Comparison of ENCODE assay signal across 8 cellular contexts in the genomic region with DNA sequence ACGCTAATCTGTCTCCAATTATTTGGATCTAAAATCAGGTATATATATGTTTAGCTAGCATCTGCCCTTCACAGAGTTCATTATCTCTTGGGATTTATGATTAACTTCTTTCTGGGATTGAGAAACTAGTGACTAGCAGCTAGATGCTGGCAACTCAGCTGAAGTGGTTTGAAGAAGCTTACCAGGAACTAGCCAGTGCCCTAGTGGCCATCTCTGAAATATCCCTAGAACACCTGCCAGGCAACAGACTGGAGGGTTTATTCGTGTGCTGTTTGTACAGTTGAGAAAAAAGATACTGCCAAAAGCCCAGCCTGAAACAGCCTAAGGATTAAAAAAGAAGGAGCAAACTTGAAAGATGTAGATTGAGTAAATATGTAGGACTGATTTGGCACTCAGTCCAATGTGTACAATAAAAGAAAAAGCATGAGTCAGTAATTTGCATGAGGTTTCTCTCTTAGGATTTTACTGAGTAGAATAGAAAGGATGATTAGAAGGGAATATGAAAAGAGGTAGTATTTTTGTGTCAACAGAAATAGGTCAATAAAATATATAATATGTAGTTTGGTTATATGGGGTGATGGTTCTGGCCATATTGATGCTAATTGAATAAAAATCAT.
A peak's percentile ranks its signal among the peaks of the same experiment; 100 is the strongest.
DNase-seq lines count a peak whose midpoint lies in the region; ATAC-seq, FAIRE-seq and TF ChIP-seq lines count a peak whose summit lies in the region.

No MANE protein-coding gene starts in this region.

- CTCF ChIA-PET in mammary epithelial cell (lab: Charles Lee; ENCODE audit: low non-redundant PET), result interaction anchor here (0.5 kb wide), 1 partner anchor 19 kb away, joined by 3 read pairs; no protein-coding TSS in a partner anchor

- no peaks in the 10 kb centered on the region for H3K27me3 ChIP-seq in mammary epithelial cell (ENCODE audit: insufficient read depth, low read length)
- H3K27me3 ChIP-seq in small intestine (ENCODE audit: control insufficient read depth in 2 of 2, insufficient read depth in 2 of 2, low read length in 2 of 2), result no peaks in the 10 kb centered on the region

- H3K4me1 ChIP-seq in mammary epithelial cell (ENCODE audit: insufficient read depth, low read length), result no peaks in the 10 kb centered on the region
- peaks cover 0 to 2% of the 10 kb centered on the region in 2 donors for H3K4me1 ChIP-seq in small intestine (ENCODE audit: control insufficient read depth in 2 of 2, insufficient read depth in 1 of 2, low read depth in 1 of 2, low read length in 1 of 2)

- no peaks in the 10 kb centered on the region for H3K79me2 ChIP-seq in mammary epithelial cell (ENCODE audit: insufficient read depth, low read length)

- dilution Hi-C loops in mammary epithelial cell (cut with HindIII; ENCODE audit: low sequenced_read_pairs), result no loop called here

- ATAC-seq in GM19468 (IDR thresholded peaks at IDR 0.05; ENCODE audit: extremely low read depth, unreplicated experiment) (peak; percentile 67), HG03565 (IDR thresholded peaks at IDR 0.05; ENCODE audit: unreplicated experiment) (peak; percentile 80), HG03095 (IDR thresholded peaks at IDR 0.05; ENCODE audit: unreplicated experiment) (no peak)
- ATAC-seq in stimulated activated naive CD8-positive, alpha-beta T cell treated with anti-CD3 and anti-CD28 coated beads, Interleukin-15, amount 100 ng/mL, for 72 hours, result no peak

- H3K4me3 ChIP-seq in mammary epithelial cell (replicated peaks in 1 of 3; ENCODE audit: insufficient read depth in 1 of 3, low read depth in 2 of 3, low read length in 3 of 3) (no peak overlapping the region), small intestine (ENCODE audit: low read depth in 1 of 2, low read length in 2 of 2) (no peak overlapping the region)

- in situ Hi-C loops in mammary epithelial cell (cut with MboI; ENCODE audit: low sequenced_read_pairs in 2 of 2), result no loop called here

- no peak overlapping the region for H3K9ac ChIP-seq in mammary epithelial cell (ENCODE audit: insufficient read depth, low read length)

- TF ChIP-seq CTCF in mammary epithelial cell (conservative IDR thresholded peaks at IDR 0.05 in 1 of 2, IDR thresholded peaks at IDR 0.05 in 1 of 2; ENCODE audit: extremely low read depth in 1 of 2, insufficient read depth in 1 of 2, low read depth in 1 of 2, low read length in 2 of 2), result peak; percentile 33 to 56

- H3K27ac Mint-ChIP-seq in stimulated activated naive CD8-positive, alpha-beta T cell treated with anti-CD3 and anti-CD28 coated beads, Interleukin-15, amount 100 ng/mL, for 72 hours, result no peak overlapping the region

- H3K9me3 Mint-ChIP-seq in stimulated activated naive CD8-positive, alpha-beta T cell treated with anti-CD3 and anti-CD28 coated beads, Interleukin-15, amount 100 ng/mL, for 72 hours, result peaks cover 9 to 10% of the 10 kb centered on the region in 2 donors

- WGBS in mammary epithelial cell (ENCODE audit: low coverage, missing lambda C conversion rate), result 97% methylated on average over 2 of the region's 2 CpGs
- WGBS in small intestine, 3 donors, result 24 to 49% (median 34%) methylated on average over 2 of the region's 2 CpGs

- H3K9me3 ChIP-seq in mammary epithelial cell (replicated peaks; ENCODE audit: insufficient read depth, low read length), result no peaks in the 10 kb centered on the region
- no peaks in the 10 kb centered on the region for H3K9me3 ChIP-seq in small intestine (ENCODE audit: control insufficient read depth, low read depth)

- intact Hi-C loops in mammary epithelial cell (cut with micrococcal nuclease), result no loop called here

- DNase-seq in D341Med (ENCODE audit: low spot score), result peak; percentile 33
- peak; percentile 6 for DNase-seq in mammary epithelial cell
- DNase-seq in small intestine, result peak; percentile 44
- no peak for DNase-seq in stimulated activated naive CD8-positive, alpha-beta T cell treated with anti-CD3 and anti-CD28 coated beads, Interleukin-15, amount 100 ng/mL, for 72 hours
- DNase-seq in stimulated activated CD4-positive, alpha-beta T cell treated with anti-CD3 and anti-CD28 coated beads, Interleukin-4, amount 100 ng/mL, for 24 hours, result no peak

- no peaks in the 10 kb centered on the region for H4K20me1 ChIP-seq in mammary epithelial cell (ENCODE audit: insufficient read depth, low read length)

- H3K4me3 Mint-ChIP-seq in stimulated activated naive CD8-positive, alpha-beta T cell treated with anti-CD3 and anti-CD28 coated beads, Interleukin-15, amount 100 ng/mL, for 72 hours, result no peak overlapping the region

- H3K36me3 ChIP-seq in mammary epithelial cell (ENCODE audit: insufficient read depth, low read length), result no peaks in the 10 kb centered on the region
- H3K36me3 ChIP-seq in small intestine (ENCODE audit: control insufficient read depth in 2 of 2, insufficient read depth in 2 of 2, low read length in 2 of 2), result no peaks in the 10 kb centered on the region

- H3K27me3 Mint-ChIP-seq in stimulated activated naive CD8-positive, alpha-beta T cell treated with anti-CD3 and anti-CD28 coated beads, Interleukin-15, amount 100 ng/mL, for 72 hours, result no peaks in the 10 kb centered on the region

- H3K27ac ChIP-seq in mammary epithelial cell (ENCODE audit: insufficient read depth, low read depth, low read length) (no peak overlapping the region), small intestine (ENCODE audit: low read depth in 1 of 2, low read length in 1 of 2) (no peak overlapping the region)

- no peaks in the 10 kb centered on the region for H3K4me1 Mint-ChIP-seq in stimulated activated naive CD8-positive, alpha-beta T cell treated with anti-CD3 and anti-CD28 coated beads, Interleukin-15, amount 100 ng/mL, for 72 hours

- H3K4me2 ChIP-seq in mammary epithelial cell (ENCODE audit: insufficient read depth, low read depth, low read length), result no peak overlapping the region

- no peak for FAIRE-seq in small intestine (lab: Jason Lieb, UNC)

- no TSS peak for BruUV-seq in mammary epithelial cell (replicated peaks; lab: Mats Ljungman, UMichigan)

- no peak overlapping the region for H2AFZ ChIP-seq in mammary epithelial cell (ENCODE audit: low read depth, low read length)

Comparison
In these comparisons a context has a peak if more than half of its experiments do, and no peak if none do; other contexts are left out.
1. DNase-seq: peak in D341Med (single experiment), mammary epithelial cell (single experiment) and small intestine (single experiment); none in stimulated activated naive CD8-positive, alpha-beta T cell treated with anti-CD3 and anti-CD28 coated beads, Interleukin-15, amount 100 ng/mL, for 72 hours (0 of 2) and stimulated activated CD4-positive, alpha-beta T cell treated with anti-CD3 and anti-CD28 coated beads, Interleukin-4, amount 100 ng/mL, for 24 hours (single experiment).
2. ATAC-seq: peak in GM19468 (single experiment) and HG03565 (single experiment); none in stimulated activated naive CD8-positive, alpha-beta T cell treated with anti-CD3 and anti-CD28 coated beads, Interleukin-15, amount 100 ng/mL, for 72 hours (single experiment) and HG03095 (single experiment).